Comparison of ENCODE assay signal across 1 cellular context in genomic region chr15:83654379-83655236, GRCh38.
TF ChIP-seq lines count a peak whose summit lies in the region.

No MANE protein-coding gene starts in this region.

TF ChIP-seq in SK-N-SH treated with all-trans-retinoic acid at 6 μM for 48 hours, 23 proteins besides CTCF, POLR2A, EP300 and RAD21 (continued from another document):
- TF ChIP-seq ESRRG (CRISPR knock-in tag; IDR thresholded peaks at IDR 0.05): no peak
